8 cellular contexts compared by ENCODE assay signal in genomic region chr6:148251286-148251685, GRCh38.
DNase-seq lines count a peak whose midpoint lies in the region; ATAC-seq and TF ChIP-seq lines count a peak whose summit lies in the region.

No MANE protein-coding gene starts in this region.

- H3K4ac ChIP-seq in H9 (ENCODE audit: low read depth, low read length) = no peak overlapping the region

- H3K4me2 ChIP-seq in H9 (ENCODE audit: insufficient read depth, insufficient read length, low read length) (no peak overlapping the region), PC-3 (ENCODE audit: low read length) (no peak overlapping the region)

- ATAC-seq in PC-3 (peak; percentile 67), gastroesophageal sphincter (peak; percentile 72)

- no peaks in the 10 kb centered on the region for H3K4me1 ChIP-seq in H9 (ENCODE audit: insufficient read depth, low read length)
- no peaks in the 10 kb centered on the region for H3K4me1 ChIP-seq in PC-3 (ENCODE audit: insufficient read depth, low read length)
- peaks cover 0 to 4% (median 0%) of the 10 kb centered on the region in 3 donors for H3K4me1 ChIP-seq in gastroesophageal sphincter
- no peaks in the 10 kb centered on the region for H3K4me1 ChIP-seq in spleen

- H4K91ac ChIP-seq in H9 (ENCODE audit: insufficient read length, low read depth, low read length) = no peak overlapping the region

- no peak for TF ChIP-seq EP300 in gastroesophageal sphincter (IDR thresholded peaks at IDR 0.05)

- no CpG with 5 or more reads among the region's 2 CpGs for WGBS in H9 (ENCODE audit: extremely low coverage, insufficient read length, low lambda C conversion rate)
- WGBS in gastroesophageal sphincter (ENCODE audit: low coverage in 1 of 2), 2 donors = 8 to 23% methylated on average over 2 of the region's 2 CpGs
- 34 to 60% (median 44%) methylated on average over 2 of the region's 2 CpGs for WGBS in spleen, 5 donors

- no peak overlapping the region for H2BK15ac ChIP-seq in H9 (ENCODE audit: low read depth, low read length)

- H3F3A ChIP-seq in PC-3 (ENCODE audit: low read length, unreplicated experiment) = no peaks in the 10 kb centered on the region

- no peaks in the 10 kb centered on the region for H3K27me3 Mint-ChIP-seq in H9 (ENCODE audit: low read depth)

- H2AK5ac ChIP-seq in H9 (ENCODE audit: insufficient read length, low read length) = no peak overlapping the region

- H4K8ac ChIP-seq in H9 (replicated peaks; ENCODE audit: insufficient read length, low read depth, low read length) = no peak overlapping the region

- no peaks in the 10 kb centered on the region for H3K79me1 ChIP-seq in H9 (ENCODE audit: insufficient read depth, low read depth, low read length, poor library complexity, severe bottlenecking)

- H3K4me3 ChIP-seq in AG09309 (ENCODE audit: control insufficient read depth, low read depth, low read length) (no peak overlapping the region), PC-3 (ENCODE audit: low read length) (no peak overlapping the region), gastroesophageal sphincter (no peak overlapping the region), spleen (no peak overlapping the region)

- peaks cover 3 to 5% of the 10 kb centered on the region in 2 experiments; a peak in 3 of 4 replicates for H3K4me1 Mint-ChIP-seq in H9

- peaks cover 0 to 5% (median 0%) of the 10 kb centered on the region in 3 experiments; a peak in 1 of 7 replicates for H3K36me3 Mint-ChIP-seq in H9 (ENCODE audit: insufficient read depth in 1 of 3, low read depth in 3 of 3)

- H3K9me3 Mint-ChIP-seq in H9 = peaks cover 0 to 7% of the 10 kb centered on the region in 2 experiments; a peak in 2 of 5 replicates

- TF ChIP-seq CTCF in AG09309 (IDR thresholded peaks at IDR 0.05; ENCODE audit: control insufficient read depth, insufficient read depth, low read depth, low read length, missing control alignments) = peak; percentile 61
- peak; percentile 48; the same call in 2 of the 3 replicates for TF ChIP-seq CTCF in H9 (conservative IDR thresholded peaks at IDR 0.05)
- peak; percentile 67 for TF ChIP-seq CTCF in PC-3 (conservative IDR thresholded peaks at IDR 0.05; ENCODE audit: low read depth, low read length)
- peak in 3 of 4 experiments; percentile 32 to 56 (median 53) for TF ChIP-seq CTCF in gastroesophageal sphincter (IDR thresholded peaks at IDR 0.05)
- peak in 6 of 11 experiments; percentile 13 to 35 (median 23) for TF ChIP-seq CTCF in spleen (IDR thresholded peaks at IDR 0.05 in 8 of 11, conservative IDR thresholded peaks at IDR 0.05 in 3 of 11)

- no peak overlapping the region for H2BK120ac ChIP-seq in H9 (ENCODE audit: low read depth, low read length, poor library complexity, severe bottlenecking)

- H3K18ac ChIP-seq in H9 (ENCODE audit: insufficient read length, low read depth, low read length) = no peak overlapping the region

- H3K9ac ChIP-seq in H9 (ENCODE audit: extremely low read depth, insufficient read length, low read length) = no peak overlapping the region
- no peak overlapping the region for H3K9ac ChIP-seq in PC-3 (ENCODE audit: low read length)

- H3K27me3 ChIP-seq in H9 (ENCODE audit: insufficient read depth, low read length) (no peaks in the 10 kb centered on the region), PC-3 (ENCODE audit: low read length) (no peaks in the 10 kb centered on the region), gastroesophageal sphincter (no peaks in the 10 kb centered on the region), spleen (replicated peaks in 1 of 7) (no peaks in the 10 kb centered on the region)

- H2BK12ac ChIP-seq in H9 (ENCODE audit: insufficient read length, low read depth, low read length) = no peak overlapping the region

- H3K9me3 ChIP-seq in H9 (ENCODE audit: control insufficient read depth, low read depth, low read length) (no peaks in the 10 kb centered on the region), PC-3 (ENCODE audit: low read length) (no peaks in the 10 kb centered on the region), gastroesophageal sphincter (no peaks in the 10 kb centered on the region), spleen (no peaks in the 10 kb centered on the region)

- H3K79me2 ChIP-seq in H9 (ENCODE audit: insufficient read depth, low read length) (no peaks in the 10 kb centered on the region), PC-3 (ENCODE audit: low read length) (no peaks in the 10 kb centered on the region)

- no peak overlapping the region for H3K27ac Mint-ChIP-seq in H9

- no peak overlapping the region for H3T11ph ChIP-seq in H9 (ENCODE audit: low read length)

- H3K56ac ChIP-seq in H9 (ENCODE audit: insufficient read length, low read depth, low read length) = no peak overlapping the region

- no peak overlapping the region for H3K23ac ChIP-seq in H9 (ENCODE audit: insufficient read length, low read depth, low read length)

- CTCF ChIA-PET in PC-3 (lab: Charles Lee) = interaction anchor here (1.0 to 1.2 kb wide), 2 partner anchors 59 to 71 kb away, joined by 3 to 6 read pairs; no protein-coding TSS in a partner anchor

- H3K36me3 ChIP-seq in PC-3 (ENCODE audit: low read depth, low read length) (no peaks in the 10 kb centered on the region), gastroesophageal sphincter (no peaks in the 10 kb centered on the region), spleen (no peaks in the 10 kb centered on the region)

- no TSS peak for BruUV-seq in PC-3 (replicated peaks; lab: Mats Ljungman, UMichigan)

- DNase-seq in AG09309 (ENCODE audit: low read depth) = no peak
- DNase-seq in H9 = no peak
- DNase-seq in PC-3 = peak; percentile 56
- DNase-seq in spleen = no peak
- DNase-seq in HuH-7 (ENCODE audit: low spot score) = no peak
- DNase-seq in DMS79 treated with DMSO at 0.1 percent for 48 hours (lab: John Stamatoyannopoulos, UW) = no peak
- no peak for DNase-seq in KG1 (lab: John Stamatoyannopoulos, UW)

- no peak overlapping the region for H4K5ac ChIP-seq in H9 (ENCODE audit: insufficient read length, low read depth, low read length)

- H4K20me1 ChIP-seq in H9 (ENCODE audit: control insufficient read depth, insufficient read depth, insufficient read length) (no peaks in the 10 kb centered on the region), PC-3 (ENCODE audit: low read length) (no peaks in the 10 kb centered on the region)

- POLR2A ChIA-PET in PC-3 (lab: Charles Lee; ENCODE audit: unreplicated experiment) = interaction anchor here (0.6 kb wide), 1 partner anchor 76 kb away, joined by 5 read pairs; no protein-coding TSS in a partner anchor

- H3K4me3 Mint-ChIP-seq in H9 = no peak overlapping the region

- H2BK5ac ChIP-seq in H9 (ENCODE audit: insufficient read length, low read length) = no peak overlapping the region

- H3K14ac ChIP-seq in H9 (ENCODE audit: insufficient read depth, low read length) = no peak overlapping the region

- H2BK20ac ChIP-seq in H9 (ENCODE audit: low read depth, low read length, poor library complexity, severe bottlenecking) = no peak overlapping the region

- TF ChIP-seq POLR2A in gastroesophageal sphincter (IDR thresholded peaks at IDR 0.05) (no peak), spleen (IDR thresholded peaks at IDR 0.05) (no peak)

- no peaks in the 10 kb centered on the region for H3K23me2 ChIP-seq in H9 (ENCODE audit: insufficient read length, low read depth, low read length, poor library complexity, severe bottlenecking)

- no peak overlapping the region for H2AFZ ChIP-seq in H9 (ENCODE audit: low read length)
- no peak overlapping the region for H2AFZ ChIP-seq in PC-3 (ENCODE audit: low read length)

- intact Hi-C loops in PC-3 (cut with micrococcal nuclease) (loop anchor here (1.0 kb wide), 3 partner anchors 74 to 744 kb away; no protein-coding TSS in a partner anchor), spleen (cut with DNase I; ENCODE audit: low total_unique reads) (no loop called here)

- H3K27ac ChIP-seq in H9 (ENCODE audit: insufficient read length, low read depth, low read length) = no peak overlapping the region
- no peak overlapping the region for H3K27ac ChIP-seq in PC-3 (ENCODE audit: low read length)
- H3K27ac ChIP-seq in gastroesophageal sphincter = no peak overlapping the region
- H3K27ac ChIP-seq in spleen = no peak overlapping the region

- H3K9me2 ChIP-seq in PC-3 (replicated peaks; ENCODE audit: low read length) = no peaks in the 10 kb centered on the region
